In genomic region chr9:130990362-130991226, GRCh38 we compare ENCODE assay signal across 19 cellular contexts. TPM values are rescaled to one million over a fixed set of nuclear protein-coding genes. Genes with fewer than 3 reads are reported as not detected.
DNase-seq lines count a peak whose midpoint lies in the region; ATAC-seq, FAIRE-seq and TF ChIP-seq lines count a peak whose summit lies in the region.
"Had no signal": no experiment of that assay in that cellular context is flagged by ENCODE, and none has a peak within 500 bp of the region (broad histone marks: within the 10 kb centered on the region; RNA-seq: fewer than 3 reads in every experiment).

No MANE protein-coding gene starts in this region.

- CTCF ChIA-PET in HepG2 (lab: Yijun Ruan, JAX; ENCODE audit: low intra/inter-chr PET ratio, low total read pairs): no interaction called here

- WGBS in HepG2 (ENCODE audit: low lambda C conversion rate): 40% methylated on average over 21 of the region's 24 CpGs
- 51% methylated on average over 14 of the region's 24 CpGs for WGBS in right lobe of liver (ENCODE audit: insufficient coverage, low coverage, low lambda C conversion rate, missing lambda C conversion rate)

- H3K4me3 ChIP-seq in HepG2 (replicated peaks in 1 of 3; ENCODE audit: insufficient read depth in 1 of 3, low read depth in 2 of 3, low read length in 3 of 3): no peak overlapping the region
- H3K4me3 ChIP-seq in right lobe of liver: no peak overlapping the region
- no peak overlapping the region for H3K4me3 ChIP-seq in coronary artery

- peaks cover 14% of the 10 kb centered on the region for H3K27me3 Mint-ChIP-seq in brain
- H3K27me3 Mint-ChIP-seq in nephron progenitor cell (ENCODE audit: low read depth, poor library complexity): peaks cover 35% of the 10 kb centered on the region

- H3K27ac ChIP-seq in HepG2 (ENCODE audit: extremely low read length, insufficient read depth, low read length) (no peak overlapping the region), right lobe of liver (no peak overlapping the region), coronary artery (no peak overlapping the region)
- H3K27ac ChIP-seq: HL-60 had no signal

- H3K4me1 ChIP-seq in HepG2 (ENCODE audit: insufficient read depth, low read length) (peaks cover 15% of the 10 kb centered on the region), right lobe of liver (no peaks in the 10 kb centered on the region)

- no peaks in the 10 kb centered on the region for H3K79me2 ChIP-seq in HepG2 (ENCODE audit: insufficient read depth, low read length)

- FAIRE-seq in HepG2 (lab: Jason Lieb, UNC): no peak
- FAIRE-seq: HTR-8/SVneo had no signal

- H4K20me1 ChIP-seq in HepG2 (ENCODE audit: insufficient read depth, low read length): no peaks in the 10 kb centered on the region

- H3K9ac ChIP-seq in HepG2 (ENCODE audit: insufficient read depth, low read depth, low read length): no peak overlapping the region

- no peak overlapping the region for H2AFZ ChIP-seq in HepG2 (ENCODE audit: low read length)

- H3K9me3 ChIP-seq in HepG2 (ENCODE audit: low read length): no peaks in the 10 kb centered on the region
- no peaks in the 10 kb centered on the region for H3K9me3 ChIP-seq in right lobe of liver

- H3K36me3 ChIP-seq in HepG2 (replicated peaks in 1 of 2; ENCODE audit: control insufficient read depth in 1 of 2, insufficient read depth in 2 of 2, low read length in 2 of 2): no peaks in the 10 kb centered on the region
- no peaks in the 10 kb centered on the region for H3K36me3 ChIP-seq in right lobe of liver

- in situ Hi-C loops in HepG2 (cut with HindIII; ENCODE audit: extremely low pct_ligation_motif_present, low pct_unique_long_range_greater_than_20kb): loop anchor here (10.0 kb wide), 2 partner anchors 96 to 276 kb away; partner anchors contain the start of gene QRFP

- TF ChIP-seq CTCF in HepG2 (CRISPR knock-in tag; IDR thresholded peaks at IDR 0.05) (no peak), right lobe of liver (IDR thresholded peaks at IDR 0.05) (no peak), brain (conservative IDR thresholded peaks at IDR 0.05) (no peak), nephron progenitor cell (IDR thresholded peaks at IDR 0.05) (no peak), coronary artery (IDR thresholded peaks at IDR 0.05) (no peak)

- H3K27ac Mint-ChIP-seq in brain (peak overlapping the region in 3 of 5 experiments; percentile 14 to 47 (median 31)), nephron progenitor cell (no peak overlapping the region)

- no peak overlapping the region for H3K4me2 ChIP-seq in HepG2 (ENCODE audit: low read depth, low read length)

- H3K9me3 Mint-ChIP-seq in brain (peaks cover 0 to 23% (median 0%) of the 10 kb centered on the region in 5 experiments), nephron progenitor cell (no peaks in the 10 kb centered on the region)

- BruUV-seq in HepG2 (replicated peaks; lab: Mats Ljungman, UMichigan): no TSS peak

- H3K27me3 ChIP-seq in HepG2 (ENCODE audit: control insufficient read depth in 1 of 2, insufficient read depth in 2 of 2, low read length in 2 of 2) (peaks cover 11 to 98% of the 10 kb centered on the region in 2 experiments), right lobe of liver (no peaks in the 10 kb centered on the region)

- POLR2A ChIA-PET in HepG2 (lab: Yijun Ruan, JAX): interaction anchor here (0.9 kb wide), 1 partner anchor 8 kb away, joined by 3 read pairs; no protein-coding TSS in a partner anchor

- TF ChIP-seq RAD21 in HepG2 (CRISPR knock-in tag; IDR thresholded peaks at IDR 0.05): no peak

- TF ChIP-seq POLR2A in HepG2 (IDR thresholded peaks at IDR 0.05; ENCODE audit: insufficient read depth in 1 of 2, low read depth in 2 of 2, low read length in 2 of 2) (no peak), right lobe of liver (IDR thresholded peaks at IDR 0.05) (no peak)

- DNase-seq in HepG2 (ENCODE audit: low spot score) (no peak), right lobe of liver (no peak), nephron progenitor cell (no peak), coronary artery (ENCODE audit: low spot score) (no peak), cerebellar cortex (ENCODE audit: low spot score) (no peak), NCI-H82 treated with DMSO at 0.1 percent for 48 hours (lab: John Stamatoyannopoulos, UW; ENCODE audit: unreplicated experiment) (no peak)
- no peak for DNase-seq in stimulated activated CD4-positive, alpha-beta T cell treated with anti-CD3 and anti-CD28 coated beads, Interleukin-4, amount 100 ng/mL, for 1 hour
- DNase-seq: 8988T; DMS 273 treated with DMSO at 0.1 percent for 48 hours; HCEC 1CT; NCI-H187; NCI-H69; NK-92 treated with Interleukin-12 subunit alpha and Interleukin-12 subunit beta, amount 100 ng/mL, for 24 hours; OCI-M1; SHP77 treated with DMSO at 0.1 percent for 48 hours had no signal

- H3K4me1 Mint-ChIP-seq in brain (peaks cover 43% of the 10 kb centered on the region), nephron progenitor cell (peaks cover 50% of the 10 kb centered on the region)

- H3K4me3 Mint-ChIP-seq in brain: no peak overlapping the region
- H3K4me3 Mint-ChIP-seq in nephron progenitor cell: peak overlapping the region; percentile 28

- H3K36me3 Mint-ChIP-seq in brain (no peaks in the 10 kb centered on the region), nephron progenitor cell (ENCODE audit: low read depth) (no peaks in the 10 kb centered on the region)

- ATAC-seq in HepG2: no peak
- ATAC-seq in right lobe of liver: no peak

- intact Hi-C loops in HepG2 (cut with micrococcal nuclease; ENCODE audit: unreplicated experiment) (no loop called here), right lobe of liver (cut with DNase I) (no loop called here)

- TF ChIP-seq EP300 in HepG2 (IDR thresholded peaks at IDR 0.05; ENCODE audit: low read depth in 2 of 2, low read length in 2 of 2) (no peak), HepG2 (CRISPR knock-in tag; IDR thresholded peaks at IDR 0.05; ENCODE audit: borderline replicate concordance) (no peak)

RNA-seq across cellular contexts. Expression of gene LAMC3, which starts 18.4 kb away (rescaled TPM):
- total RNA-seq in HepG2 (2016; rRNA removed; fragmentation: Illumina TruSeq; extraction: Trizol) (0.07 TPM in 1 of 2 replicates, not detected in the other), right lobe of liver (10 to 100 TPM in 1 of 6 experiments, 1 to 10 TPM in 5; 2.7 to 14.3 (median 3.7) TPM)
- total RNA-seq in HepG2 (2016; cell fraction: cytosol; rRNA removed; fragmentation: Illumina TruSeq; extraction: Trizol; ENCODE audit: low read depth): not detected in 2 replicates
- total RNA-seq in HepG2 (2016; cell fraction: insoluble cytoplasmic fraction; rRNA removed; fragmentation: Illumina TruSeq; extraction: Trizol): 0.06 TPM in 1 of 2 replicates, not detected in the other
- total RNA-seq in HepG2 (2016; cell fraction: membrane; rRNA removed; fragmentation: Illumina TruSeq; extraction: Trizol): 0.03 TPM in 1 of 2 replicates, not detected in the other
- 0.12 TPM in 1 of 2 replicates, not detected in the other for total RNA-seq in HepG2 (2016; cell fraction: nucleus; rRNA removed; fragmentation: Illumina TruSeq; extraction: Trizol)
- polyA plus RNA-seq in HepG2 (2011; rRNA removed) (0.57 TPM in 2 replicates), brain (ENCODE audit: insufficient read depth, low read depth, low replicate concordance) (11.2 TPM)
- 0.14 and 0.39 TPM in 2 replicates for polyA plus RNA-seq in HepG2 (2011; cell fraction: cytosol; rRNA removed)
- polyA plus RNA-seq in HepG2 (2011; cell fraction: nucleus; rRNA removed): 0.64 and 1.6 TPM in 2 replicates
- 0.33 and 0.35 TPM in 2 replicates for polyA plus RNA-seq in HepG2 (2012)
- polyA plus RNA-seq in HepG2 (2016; cell fraction: cytosol; fragmentation: Illumina TruSeq; extraction: Trizol; ENCODE audit: low read depth): not detected in 2 replicates
- 0.04 TPM in 1 of 2 replicates, not detected in the other for polyA plus RNA-seq in HepG2 (2016; cell fraction: insoluble cytoplasmic fraction; fragmentation: Illumina TruSeq; extraction: Trizol; ENCODE audit: low read depth)
- 0.06 TPM in 1 of 2 replicates, not detected in the other for polyA plus RNA-seq in HepG2 (2016; cell fraction: membrane; fragmentation: Illumina TruSeq; extraction: Trizol; ENCODE audit: low read depth)
- polyA plus RNA-seq in HepG2 (2016; cell fraction: nucleus; fragmentation: Illumina TruSeq; extraction: Trizol; ENCODE audit: insufficient read depth, low read depth): 0.48 TPM in 1 of 2 replicates, not detected in the other
- 0.24 and 0.58 TPM in 2 replicates for polyA minus RNA-seq in HepG2 (2011; rRNA and poly(A)+ RNA removed; ENCODE audit: low replicate concordance)
- 0.18 and 0.89 TPM in 2 replicates for polyA minus RNA-seq in HepG2 (2011; cell fraction: cytosol; rRNA and poly(A)+ RNA removed)
- 0.62 TPM in 1 of 2 replicates, not detected in the other for polyA minus RNA-seq in HepG2 (2011; cell fraction: nucleus; rRNA and poly(A)+ RNA removed)
- total RNA-seq: RPMI7951 had no signal

RNA-seq across cellular contexts. Expression of gene FIBCD1, which starts 51.5 kb away (rescaled TPM):
- total RNA-seq in HepG2 (2016; rRNA removed; fragmentation: Illumina TruSeq; extraction: Trizol) (0.89 TPM in 1 of 2 replicates, not detected in the other), right lobe of liver (not detected)
- total RNA-seq in HepG2 (2016; cell fraction: cytosol; rRNA removed; fragmentation: Illumina TruSeq; extraction: Trizol; ENCODE audit: low read depth): 4.4 and 6.3 TPM in 2 replicates
- total RNA-seq in HepG2 (2016; cell fraction: insoluble cytoplasmic fraction; rRNA removed; fragmentation: Illumina TruSeq; extraction: Trizol): 0.74 and 1.1 TPM in 2 replicates
- 2.3 and 4.5 TPM in 2 replicates for total RNA-seq in HepG2 (2016; cell fraction: membrane; rRNA removed; fragmentation: Illumina TruSeq; extraction: Trizol)
- total RNA-seq in HepG2 (2016; cell fraction: nucleus; rRNA removed; fragmentation: Illumina TruSeq; extraction: Trizol): 0.56 TPM in 1 of 2 replicates, not detected in the other
- polyA plus RNA-seq in HepG2 (2011; rRNA removed) (0.55 and 1.3 TPM in 2 replicates), brain (ENCODE audit: insufficient read depth, low read depth, low replicate concordance) (0.78 TPM)
- polyA plus RNA-seq in HepG2 (2011; cell fraction: cytosol; rRNA removed): 0.55 and 1.1 TPM in 2 replicates
- polyA plus RNA-seq in HepG2 (2011; cell fraction: nucleus; rRNA removed): 0.40 and 1.6 TPM in 2 replicates
- polyA plus RNA-seq in HepG2 (2012): 0.09 TPM in 1 of 2 replicates, not detected in the other
- 5.8 and 6.8 TPM in 2 replicates for polyA plus RNA-seq in HepG2 (2016; cell fraction: cytosol; fragmentation: Illumina TruSeq; extraction: Trizol; ENCODE audit: low read depth)
- polyA plus RNA-seq in HepG2 (2016; cell fraction: insoluble cytoplasmic fraction; fragmentation: Illumina TruSeq; extraction: Trizol; ENCODE audit: low read depth): 0.68 TPM in 1 of 2 replicates, not detected in the other
- polyA plus RNA-seq in HepG2 (2016; cell fraction: membrane; fragmentation: Illumina TruSeq; extraction: Trizol; ENCODE audit: low read depth): 2.8 and 3.7 TPM in 2 replicates
- 0.70 and 1.6 TPM in 2 replicates for polyA plus RNA-seq in HepG2 (2016; cell fraction: nucleus; fragmentation: Illumina TruSeq; extraction: Trizol; ENCODE audit: insufficient read depth, low read depth)
- polyA minus RNA-seq in HepG2 (2011; rRNA and poly(A)+ RNA removed; ENCODE audit: low replicate concordance): 0.92 and 8.0 TPM in 2 replicates
- polyA minus RNA-seq in HepG2 (2011; cell fraction: cytosol; rRNA and poly(A)+ RNA removed): 0.62 TPM in 1 of 2 replicates, not detected in the other
- polyA minus RNA-seq in HepG2 (2011; cell fraction: nucleus; rRNA and poly(A)+ RNA removed): 1.3 TPM in 1 of 2 replicates, not detected in the other
